Comparison of ENCODE assay signal across 25 cellular contexts in the genomic region with DNA sequence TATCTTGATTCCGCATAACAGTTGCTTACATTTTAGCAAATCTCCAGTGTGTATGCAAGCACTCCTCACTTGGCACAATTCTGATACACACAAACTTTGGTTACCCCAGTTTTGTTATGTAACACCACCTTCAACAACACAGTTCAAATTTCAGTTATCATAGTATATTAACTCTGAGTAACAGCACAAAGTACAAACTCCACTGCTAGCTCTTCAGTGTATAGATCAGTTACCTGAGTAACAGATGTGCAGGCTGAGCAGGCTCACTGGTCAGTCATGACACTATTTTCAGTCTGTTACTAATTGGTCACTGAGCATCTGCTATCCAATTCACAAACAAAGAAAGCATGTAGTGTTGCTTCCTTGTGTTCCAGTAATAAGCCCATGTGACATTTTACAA. TPM values are rescaled to one million over a fixed set of nuclear protein-coding genes. Genes with fewer than 3 reads are reported as not detected.
DNase-seq lines count a peak whose midpoint lies in the region; ATAC-seq, FAIRE-seq and TF ChIP-seq lines count a peak whose summit lies in the region.
"Had no signal": no experiment of that assay in that cellular context is flagged by ENCODE, and none has a peak within 500 bp of the region (broad histone marks: within the 10 kb centered on the region; RNA-seq: fewer than 3 reads in every experiment).

No MANE protein-coding gene starts in this region.

- no peak overlapping the region for H3K4me3 ChIP-seq in mucosa of descending colon
- H3K4me3 ChIP-seq in vagina = no peak overlapping the region
- H3K4me3 ChIP-seq: A549, GM23338, HAP-1 had no signal

- H3K27ac ChIP-seq in caudate nucleus (ENCODE audit: low read depth, low read length) = peak overlapping the region; percentile 46
- no peak overlapping the region for H3K27ac ChIP-seq in vagina
- H3K27ac ChIP-seq: A549, HL-60 had no signal

- no peaks in the 10 kb centered on the region for H3K9me3 Mint-ChIP-seq in type B pancreatic cell
- H3K9me3 Mint-ChIP-seq: GM23338 had no signal

- ATAC-seq in mucosa of descending colon = peak; percentile 97
- ATAC-seq in GM21529 (IDR thresholded peaks at IDR 0.05; ENCODE audit: unreplicated experiment) = no peak
- ATAC-seq in GM21447 (IDR thresholded peaks at IDR 0.05; ENCODE audit: unreplicated experiment) = no peak
- ATAC-seq: A549, GM23338, Panc1 had no signal

- no peaks in the 10 kb centered on the region for H3K9me3 ChIP-seq in mucosa of descending colon
- no peaks in the 10 kb centered on the region for H3K9me3 ChIP-seq in vagina
- H3K9me3 ChIP-seq: A549, HAP-1, SK-N-SH had no signal

- H3K27ac Mint-ChIP-seq in type B pancreatic cell = peak overlapping the region; percentile 39
- H3K27ac Mint-ChIP-seq: B cell, GM23338 had no signal

- TF ChIP-seq CTCF in mucosa of descending colon (IDR thresholded peaks at IDR 0.05) = no peak
- TF ChIP-seq CTCF in type B pancreatic cell (conservative IDR thresholded peaks at IDR 0.05) = no peak
- TF ChIP-seq CTCF in vagina (IDR thresholded peaks at IDR 0.05) = no peak

- H3K4me3 Mint-ChIP-seq in type B pancreatic cell = peak overlapping the region; percentile 10
- H3K4me3 Mint-ChIP-seq: B cell, GM23338 had no signal

- intact Hi-C loops in mucosa of descending colon (cut with DNase I, micrococcal nuclease) (no loop called here), vagina (cut with DNase I) (no loop called here)

- DNase-seq in caudate nucleus (lab: John Stamatoyannopoulos, UW) = no peak
- DNase-seq in mucosa of descending colon = no peak
- no peak for DNase-seq in type B pancreatic cell (ENCODE audit: extremely low spot score, unreplicated experiment)
- DNase-seq in vagina (ENCODE audit: extremely low spot score in 2 of 2) = no peak
- DNase-seq: DMS53, GDM1, KG1, NCI-H1092 treated with DMSO at 0.1 percent for 48 hours, NCI-H1436 treated with DMSO at 0.1 percent for 48 hours, NCI-H1930, NCI-H226, NCI-H524, NCI-H82, SIG-M5, SK-N-SH had no signal

- H3K36me3 ChIP-seq in mucosa of descending colon (ENCODE audit: low read depth) (no peaks in the 10 kb centered on the region), vagina (peaks cover 0 to 49% of the 10 kb centered on the region in 2 donors)

- no peaks in the 10 kb centered on the region for H3K27me3 Mint-ChIP-seq in type B pancreatic cell
- H3K27me3 Mint-ChIP-seq: B cell had no signal

- H3K27me3 ChIP-seq in vagina = no peaks in the 10 kb centered on the region

- H3K36me3 Mint-ChIP-seq in type B pancreatic cell = peaks cover 39% of the 10 kb centered on the region

- no peak for TF ChIP-seq POLR2A in vagina (IDR thresholded peaks at IDR 0.05)

- H3K4me1 ChIP-seq in mucosa of descending colon (ENCODE audit: low read depth) = peaks cover 4% of the 10 kb centered on the region
- no peaks in the 10 kb centered on the region for H3K4me1 ChIP-seq in vagina
- H3K4me1 ChIP-seq: HAP-1 had no signal

- H3K4me1 Mint-ChIP-seq in type B pancreatic cell (ENCODE audit: unreplicated experiment) = no peaks in the 10 kb centered on the region
- H3K4me1 Mint-ChIP-seq: B cell, GM23338 had no signal

- FAIRE-seq in islet of Langerhans (lab: Jason Lieb, UNC) = peak; percentile 97
- FAIRE-seq: A549, D721Med had no signal

RNA-seq across cellular contexts. Expression of gene PKD2, which starts 55.4 kb away (rescaled TPM):
- total RNA-seq in mucosa of descending colon = 10 to 100 TPM in 1 of 3 donors, 1 to 10 TPM in 2; 7.0 to 53.3 (median 7.4) TPM
- total RNA-seq in type B pancreatic cell (ENCODE audit: low replicate concordance) = 47.5 and 54.5 TPM in 2 replicates
- total RNA-seq in vagina = 33.1 TPM
